ENCODE assay signal across 8 cellular contexts in genomic region chr7:29106128-29106988, GRCh38. TPM values are rescaled to one million over a fixed set of nuclear protein-coding genes. Genes with fewer than 3 reads are reported as not detected.
DNase-seq lines count a peak whose midpoint lies in the region; TF ChIP-seq lines count a peak whose summit lies in the region.

No MANE protein-coding gene starts in this region.

- no peak for TF ChIP-seq POLR2A in suprapubic skin (IDR thresholded peaks at IDR 0.05)

- in situ Hi-C loops in GM13977 (cut with MboI; ENCODE audit: low pct_unique_long_range_greater_than_20kb, low sequenced_read_pairs, unreplicated experiment) (loop anchor here (10.0 kb wide), 1 partner anchor 182 kb away; no protein-coding TSS in a partner anchor), KBM-7 (cut with MboI; ENCODE audit: low pct_unique_long_range_greater_than_20kb, low sequenced_read_pairs) (no loop called here)

- peaks cover 6% of the 10 kb centered on the region for H4K20me1 ChIP-seq in OCI-LY3 (ENCODE audit: insufficient read depth, low read length)

- no peak overlapping the region for H3K27ac ChIP-seq in OCI-LY3 (ENCODE audit: low read length)
- H3K27ac ChIP-seq in suprapubic skin, result no peak overlapping the region

- H3K9me3 ChIP-seq in OCI-LY3 (ENCODE audit: insufficient read depth, low read length) (no peaks in the 10 kb centered on the region), suprapubic skin (no peaks in the 10 kb centered on the region)

- H2AFZ ChIP-seq in OCI-LY3 (ENCODE audit: low read depth, low read length), result no peak overlapping the region

- H3K4me1 ChIP-seq in OCI-LY3 (ENCODE audit: low read length), result peaks cover 16% of the 10 kb centered on the region
- peaks cover 12% of the 10 kb centered on the region for H3K4me1 ChIP-seq in suprapubic skin

- H3K4me2 ChIP-seq in OCI-LY3 (ENCODE audit: low read length), result no peak overlapping the region

- no peak overlapping the region for H3K9ac ChIP-seq in OCI-LY3 (ENCODE audit: low read length)

- H3K36me3 ChIP-seq in OCI-LY3 (replicated peaks; ENCODE audit: low read depth, low read length), result no peaks in the 10 kb centered on the region
- no peaks in the 10 kb centered on the region for H3K36me3 ChIP-seq in suprapubic skin

- peak; percentile 89 for DNase-seq in Ammon's horn (ENCODE audit: low spot score)
- DNase-seq in GM13977 (ENCODE audit: low spot score), result peak; percentile 22
- peak; percentile 57 for DNase-seq in KBM-7
- DNase-seq in cardiac fibroblast (ENCODE audit: low read depth in 2 of 2), result peak; percentile 79 to 85
- DNase-seq in kidney tubule cell (ENCODE audit: low spot score), result peak; percentile 73
- no peak for DNase-seq in suprapubic skin (ENCODE audit: low spot score in 2 of 2)
- no peak for DNase-seq in cerebellar nuclear complex (lab: John Stamatoyannopoulos, UW)

- H3K27me3 ChIP-seq in OCI-LY3 (ENCODE audit: low read depth, low read length), result peaks cover 24% of the 10 kb centered on the region
- H3K27me3 ChIP-seq in suprapubic skin, result no peaks in the 10 kb centered on the region

- TF ChIP-seq EP300 in suprapubic skin (IDR thresholded peaks at IDR 0.05), result no peak

- H3K79me2 ChIP-seq in OCI-LY3 (ENCODE audit: low read length), result no peaks in the 10 kb centered on the region

- WGBS in suprapubic skin, result 53% methylated on average over 5 of the region's 6 CpGs

- TF ChIP-seq CTCF in GM13977 (IDR thresholded peaks at IDR 0.05; ENCODE audit: extremely low read depth, insufficient read depth, missing control alignments) (peak; percentile 80), OCI-LY3 (IDR thresholded peaks at IDR 0.05; ENCODE audit: low read depth, low read length) (peak; percentile 59), cardiac fibroblast (IDR thresholded peaks at IDR 0.05; ENCODE audit: low read depth, low read length) (peak; percentile 94), suprapubic skin (IDR thresholded peaks at IDR 0.05) (peak; percentile 49 to 87)

- H3K4me3 ChIP-seq in OCI-LY3 (ENCODE audit: low read length), result no peak overlapping the region
- no peak overlapping the region for H3K4me3 ChIP-seq in cardiac fibroblast (replicated peaks in 1 of 2; ENCODE audit: low read depth in 2 of 2, low read length in 2 of 2)
- no peak overlapping the region for H3K4me3 ChIP-seq in suprapubic skin

RNA-seq across cellular contexts. Expression of gene CPVL, which starts 40.0 kb away (rescaled TPM):
- total RNA-seq in suprapubic skin, result 10 to 100 TPM in 2 of 4 donors, 1 to 10 TPM in 2; 8.1 to 17.1 (median 10.1) TPM

Comparison
In these comparisons a context has a peak if more than half of its experiments do, and no peak if none do; other contexts are left out.
1. DNase-seq: peak in Ammon's horn (single experiment), GM13977 (single experiment), KBM-7 (single experiment), cardiac fibroblast (2 of 2) and kidney tubule cell (single experiment); none in suprapubic skin (0 of 2) and cerebellar nuclear complex (0 of 2).
2. Peak in every context shown above with its lines, with median percentiles within 50 percentile points of each other: CTCF ChIP-seq.